1 cellular context compared by ENCODE assay signal in the genomic region with DNA sequence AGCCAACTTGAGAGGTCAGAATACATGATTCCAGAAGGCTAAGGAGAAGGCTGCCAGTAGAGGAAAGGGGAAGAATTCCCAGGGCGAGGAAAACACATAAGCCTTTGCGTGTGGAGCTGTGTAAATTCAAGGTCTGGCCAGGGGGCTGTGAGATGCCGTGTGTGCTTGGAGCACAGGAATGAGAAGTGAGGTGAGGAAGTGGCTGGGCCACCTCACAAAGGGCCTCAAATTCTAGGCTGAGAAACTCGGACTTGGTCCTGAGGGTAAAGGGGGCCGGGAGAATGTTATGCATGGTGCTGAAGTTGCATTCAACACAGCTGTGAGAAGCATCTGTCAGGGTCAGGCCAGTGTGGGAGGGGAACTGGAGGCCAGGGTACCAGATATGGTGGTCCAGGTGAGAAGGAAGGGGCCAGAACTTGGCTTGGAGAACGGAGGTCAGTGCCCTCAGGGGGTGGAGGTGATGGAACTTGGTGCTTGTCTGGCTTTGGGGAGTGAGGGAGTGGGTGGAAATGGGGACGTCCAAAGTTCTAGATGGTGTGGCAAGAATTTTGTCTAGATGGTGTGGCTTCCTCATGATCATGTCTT.
A peak's percentile ranks its signal among the peaks of the same experiment; 100 is the strongest.
TF ChIP-seq lines count a peak whose summit lies in the region.

No MANE protein-coding gene starts in this region.

TF ChIP-seq in GM12878, 131 proteins besides CTCF, POLR2A, EP300 and RAD21:
- TF ChIP-seq, protein P1, sequence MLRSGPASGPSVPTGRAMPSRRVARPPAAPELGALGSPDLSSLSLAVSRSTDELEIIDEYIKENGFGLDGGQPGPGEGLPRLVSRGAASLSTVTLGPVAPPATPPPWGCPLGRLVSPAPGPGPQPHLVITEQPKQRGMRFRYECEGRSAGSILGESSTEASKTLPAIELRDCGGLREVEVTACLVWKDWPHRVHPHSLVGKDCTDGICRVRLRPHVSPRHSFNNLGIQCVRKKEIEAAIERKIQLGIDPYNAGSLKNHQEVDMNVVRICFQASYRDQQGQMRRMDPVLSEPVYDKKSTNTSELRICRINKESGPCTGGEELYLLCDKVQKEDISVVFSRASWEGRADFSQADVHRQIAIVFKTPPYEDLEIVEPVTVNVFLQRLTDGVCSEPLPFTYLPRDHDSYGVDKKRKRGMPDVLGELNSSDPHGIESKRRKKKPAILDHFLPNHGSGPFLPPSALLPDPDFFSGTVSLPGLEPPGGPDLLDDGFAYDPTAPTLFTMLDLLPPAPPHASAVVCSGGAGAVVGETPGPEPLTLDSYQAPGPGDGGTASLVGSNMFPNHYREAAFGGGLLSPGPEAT (IDR thresholded peaks at IDR 0.05; ENCODE audit: low read depth) = no peak
- no peak for TF ChIP-seq TAF1 (IDR thresholded peaks at IDR 0.05; ENCODE audit: borderline replicate concordance, low read depth, low read length)
- TF ChIP-seq, protein P2, sequence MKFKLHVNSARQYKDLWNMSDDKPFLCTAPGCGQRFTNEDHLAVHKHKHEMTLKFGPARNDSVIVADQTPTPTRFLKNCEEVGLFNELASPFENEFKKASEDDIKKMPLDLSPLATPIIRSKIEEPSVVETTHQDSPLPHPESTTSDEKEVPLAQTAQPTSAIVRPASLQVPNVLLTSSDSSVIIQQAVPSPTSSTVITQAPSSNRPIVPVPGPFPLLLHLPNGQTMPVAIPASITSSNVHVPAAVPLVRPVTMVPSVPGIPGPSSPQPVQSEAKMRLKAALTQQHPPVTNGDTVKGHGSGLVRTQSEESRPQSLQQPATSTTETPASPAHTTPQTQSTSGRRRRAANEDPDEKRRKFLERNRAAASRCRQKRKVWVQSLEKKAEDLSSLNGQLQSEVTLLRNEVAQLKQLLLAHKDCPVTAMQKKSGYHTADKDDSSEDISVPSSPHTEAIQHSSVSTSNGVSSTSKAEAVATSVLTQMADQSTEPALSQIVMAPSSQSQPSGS (IDR thresholded peaks at IDR 0.05; ENCODE audit: low read length) = no peak
- TF ChIP-seq KAT2A (conservative IDR thresholded peaks at IDR 0.05; ENCODE audit: control insufficient read depth, low read depth, low read length) = no peak
- no peak for TF ChIP-seq ZNF207 (IDR thresholded peaks at IDR 0.05; ENCODE audit: borderline replicate concordance)
- TF ChIP-seq NFIC (IDR thresholded peaks at IDR 0.05; ENCODE audit: low read depth, low read length) = no peak
- no peak for TF ChIP-seq EED (IDR thresholded peaks at IDR 0.05; ENCODE audit: low read depth)
- TF ChIP-seq MEF2B (IDR thresholded peaks at IDR 0.05; ENCODE audit: partially characterized antibody, poor library complexity, severe bottlenecking) = no peak
- TF ChIP-seq GABPA (IDR thresholded peaks at IDR 0.05; ENCODE audit: low read depth) = no peak
- TF ChIP-seq DPF2 (IDR thresholded peaks at IDR 0.05) = no peak
- TF ChIP-seq ZSCAN29 (IDR thresholded peaks at IDR 0.05) = no peak
- TF ChIP-seq, protein P3, sequence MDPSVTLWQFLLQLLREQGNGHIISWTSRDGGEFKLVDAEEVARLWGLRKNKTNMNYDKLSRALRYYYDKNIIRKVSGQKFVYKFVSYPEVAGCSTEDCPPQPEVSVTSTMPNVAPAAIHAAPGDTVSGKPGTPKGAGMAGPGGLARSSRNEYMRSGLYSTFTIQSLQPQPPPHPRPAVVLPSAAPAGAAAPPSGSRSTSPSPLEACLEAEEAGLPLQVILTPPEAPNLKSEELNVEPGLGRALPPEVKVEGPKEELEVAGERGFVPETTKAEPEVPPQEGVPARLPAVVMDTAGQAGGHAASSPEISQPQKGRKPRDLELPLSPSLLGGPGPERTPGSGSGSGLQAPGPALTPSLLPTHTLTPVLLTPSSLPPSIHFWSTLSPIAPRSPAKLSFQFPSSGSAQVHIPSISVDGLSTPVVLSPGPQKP (IDR thresholded peaks at IDR 0.05; ENCODE audit: low read depth, low read length) = no peak
- TF ChIP-seq, protein P4, sequence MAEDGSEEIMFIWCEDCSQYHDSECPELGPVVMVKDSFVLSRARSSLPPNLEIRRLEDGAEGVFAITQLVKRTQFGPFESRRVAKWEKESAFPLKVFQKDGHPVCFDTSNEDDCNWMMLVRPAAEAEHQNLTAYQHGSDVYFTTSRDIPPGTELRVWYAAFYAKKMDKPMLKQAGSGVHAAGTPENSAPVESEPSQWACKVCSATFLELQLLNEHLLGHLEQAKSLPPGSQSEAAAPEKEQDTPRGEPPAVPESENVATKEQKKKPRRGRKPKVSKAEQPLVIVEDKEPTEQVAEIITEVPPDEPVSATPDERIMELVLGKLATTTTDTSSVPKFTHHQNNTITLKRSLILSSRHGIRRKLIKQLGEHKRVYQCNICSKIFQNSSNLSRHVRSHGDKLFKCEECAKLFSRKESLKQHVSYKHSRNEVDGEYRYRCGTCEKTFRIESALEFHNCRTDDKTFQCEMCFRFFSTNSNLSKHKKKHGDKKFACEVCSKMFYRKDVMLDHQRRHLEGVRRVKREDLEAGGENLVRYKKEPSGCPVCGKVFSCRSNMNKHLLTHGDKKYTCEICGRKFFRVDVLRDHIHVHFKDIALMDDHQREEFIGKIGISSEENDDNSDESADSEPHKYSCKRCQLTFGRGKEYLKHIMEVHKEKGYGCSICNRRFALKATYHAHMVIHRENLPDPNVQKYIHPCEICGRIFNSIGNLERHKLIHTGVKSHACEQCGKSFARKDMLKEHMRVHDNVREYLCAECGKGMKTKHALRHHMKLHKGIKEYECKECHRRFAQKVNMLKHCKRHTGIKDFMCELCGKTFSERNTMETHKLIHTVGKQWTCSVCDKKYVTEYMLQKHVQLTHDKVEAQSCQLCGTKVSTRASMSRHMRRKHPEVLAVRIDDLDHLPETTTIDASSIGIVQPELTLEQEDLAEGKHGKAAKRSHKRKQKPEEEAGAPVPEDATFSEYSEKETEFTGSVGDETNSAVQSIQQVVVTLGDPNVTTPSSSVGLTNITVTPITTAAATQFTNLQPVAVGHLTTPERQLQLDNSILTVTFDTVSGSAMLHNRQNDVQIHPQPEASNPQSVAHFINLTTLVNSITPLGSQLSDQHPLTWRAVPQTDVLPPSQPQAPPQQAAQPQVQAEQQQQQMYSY (CRISPR knock-in tag; IDR thresholded peaks at IDR 0.05) = no peak
- peak; percentile 54; the same call in 1 of the 2 replicates for TF ChIP-seq POLR2AphosphoS5 (IDR thresholded peaks at IDR 0.05; ENCODE audit: low read length)
- TF ChIP-seq RB1 (IDR thresholded peaks at IDR 0.05; ENCODE audit: borderline replicate concordance) = no peak
- peak; percentile 25; the same call in 1 of the 2 replicates for TF ChIP-seq SPI1 (IDR thresholded peaks at IDR 0.05; ENCODE audit: borderline replicate concordance, insufficient read depth, low read depth, low read length)
